ENCODE assay signal across 24 cellular contexts in genomic region chr10:68837626-68838322, GRCh38. TPM values are rescaled to one million over a fixed set of nuclear protein-coding genes. Genes with fewer than 3 reads are reported as not detected.
DNase-seq lines count a peak whose midpoint lies in the region; ATAC-seq, FAIRE-seq and TF ChIP-seq lines count a peak whose summit lies in the region.
"Had no signal": no experiment of that assay in that cellular context is flagged by ENCODE, and none has a peak within 500 bp of the region (broad histone marks: within the 10 kb centered on the region; RNA-seq: fewer than 3 reads in every experiment).

No MANE protein-coding gene starts in this region.

- intact Hi-C loops in K562 (cut with micrococcal nuclease) (no loop called here), prostate gland (cut with DNase I) (no loop called here)

- H3K79me2 ChIP-seq in K562 (ENCODE audit: control insufficient read depth, insufficient read depth, low read length): no peaks in the 10 kb centered on the region

- no peak overlapping the region for H3K4me3 ChIP-seq in BE2C (ENCODE audit: low read depth, low read length)
- H3K4me3 ChIP-seq in LNCaP clone FGC (ENCODE audit: low read depth, low read length): no peak overlapping the region
- H3K4me3 ChIP-seq in K562: no peak overlapping the region
- H3K4me3 ChIP-seq in prostate gland: no peak overlapping the region
- no peak overlapping the region for H3K4me3 ChIP-seq in gastroesophageal sphincter
- H3K4me3 ChIP-seq: A549, BLaER1, GM23338 had no signal

- TF ChIP-seq EP300 in K562 (IDR thresholded peaks at IDR 0.05; ENCODE audit: low read length) (no peak), gastroesophageal sphincter (IDR thresholded peaks at IDR 0.05) (no peak)

- DNase-seq in BE2C (peak; percentile 14), LNCaP clone FGC (ENCODE audit: low read depth) (peak; percentile 85), K562 (ENCODE audit: extremely low read depth in 1 of 4, low spot score in 3 of 4) (peak in 2 of 4 experiments; percentile 4 to 8), prostate gland (ENCODE audit: low spot score) (peak; percentile 37), amniotic stem cell (lab: John Stamatoyannopoulos, UW) (no peak), AML-193 (lab: John Stamatoyannopoulos, UW) (no peak)
- DNase-seq: 8988T; ACHN; Caco-2; CD4-positive, CD25-positive, alpha-beta regulatory T cell; CD8-positive, alpha-beta T cell; DMS153; DND-41; H9; HFFc6 had no signal

- no peak overlapping the region for H3K9ac ChIP-seq in K562 (ENCODE audit: insufficient read depth in 1 of 2, low read depth in 2 of 2, low read length in 2 of 2)
- H3K9ac ChIP-seq: BLaER1 had no signal

- no peak for FAIRE-seq in K562 (lab: Jason Lieb, UNC)
- FAIRE-seq: A549, G401.6, GM12891, GM18507 had no signal

- ATAC-seq in K562: no peak
- no peak for ATAC-seq in gastroesophageal sphincter
- ATAC-seq: A549; CD8-positive, alpha-beta T cell; GM23338; HCT116 had no signal

- BruUV-seq in K562 (replicated peaks; lab: Mats Ljungman, UMichigan): no TSS peak

- in situ Hi-C loops in K562 (cut with MboI): no loop called here

- no peaks in the 10 kb centered on the region for H4K20me1 ChIP-seq in K562 (replicated peaks; ENCODE audit: control insufficient read depth, insufficient read depth, low read length)
- H4K20me1 ChIP-seq: BLaER1 had no signal

- TF ChIP-seq CTCF in BE2C (IDR thresholded peaks at IDR 0.05; ENCODE audit: low read depth, low read length) (no peak), LNCaP clone FGC (IDR thresholded peaks at IDR 0.05; ENCODE audit: control insufficient read depth, extremely low read depth, insufficient read depth) (no peak), K562 (IDR thresholded peaks at IDR 0.05 in 2 of 3, conservative IDR thresholded peaks at IDR 0.05 in 1 of 3; ENCODE audit: insufficient read depth in 2 of 3, low read depth in 1 of 3, low read length in 3 of 3) (no peak), prostate gland (IDR thresholded peaks at IDR 0.05) (no peak), gastroesophageal sphincter (IDR thresholded peaks at IDR 0.05) (no peak)

- H3K27me3 ChIP-seq in BE2C: no peaks in the 10 kb centered on the region
- peaks cover 20 to 24% of the 10 kb centered on the region in 2 experiments for H3K27me3 ChIP-seq in K562 (ENCODE audit: control insufficient read depth in 2 of 2, insufficient read depth in 2 of 2, low read length in 2 of 2)
- H3K27me3 ChIP-seq in prostate gland (replicated peaks; ENCODE audit: insufficient read depth): no peaks in the 10 kb centered on the region
- no peaks in the 10 kb centered on the region for H3K27me3 ChIP-seq in gastroesophageal sphincter
- H3K27me3 ChIP-seq: BLaER1 had no signal

- H3K9me3 ChIP-seq in BE2C (no peaks in the 10 kb centered on the region), K562 (replicated peaks; ENCODE audit: control insufficient read depth, insufficient read depth, low read depth, low read length) (no peaks in the 10 kb centered on the region), prostate gland (no peaks in the 10 kb centered on the region), gastroesophageal sphincter (no peaks in the 10 kb centered on the region)
- H3K9me3 ChIP-seq: A549, BLaER1, Caco-2 had no signal

- WGBS in K562 (ENCODE audit: insufficient coverage, low coverage, missing lambda C conversion rate): 28% methylated on average over 8 of the region's 8 CpGs
- 70% methylated on average over 8 of the region's 8 CpGs for WGBS in prostate gland
- WGBS in gastroesophageal sphincter (ENCODE audit: low coverage in 1 of 2), 2 donors: 82 to 87% methylated on average over 5 to 6 of the region's 8 CpGs

- H3K4me2 ChIP-seq in K562 (ENCODE audit: insufficient read depth, low read length): no peak overlapping the region
- H3K4me2 ChIP-seq: A549, BLaER1, GM23338 had no signal

- H3K9me1 ChIP-seq in K562 (ENCODE audit: control insufficient read depth, insufficient read depth, low read length): no peaks in the 10 kb centered on the region

- H3K4me1 ChIP-seq in BE2C: no peaks in the 10 kb centered on the region
- no peaks in the 10 kb centered on the region for H3K4me1 ChIP-seq in K562 (replicated peaks in 1 of 2; ENCODE audit: control insufficient read depth in 2 of 2, insufficient read depth in 2 of 2, low read length in 2 of 2)
- H3K4me1 ChIP-seq in prostate gland (replicated peaks): no peaks in the 10 kb centered on the region
- H3K4me1 ChIP-seq in gastroesophageal sphincter: no peaks in the 10 kb centered on the region
- H3K4me1 ChIP-seq: A549, BLaER1, Caco-2 had no signal

- H3K36me3 ChIP-seq in BE2C (no peaks in the 10 kb centered on the region), K562 (ENCODE audit: control insufficient read depth, insufficient read depth, low read length) (no peaks in the 10 kb centered on the region), prostate gland (no peaks in the 10 kb centered on the region), gastroesophageal sphincter (peaks cover 0 to 5% of the 10 kb centered on the region in 2 donors)
- H3K36me3 ChIP-seq: BLaER1 had no signal

- no peak for TF ChIP-seq RAD21 in K562 (CRISPR knock-in tag; conservative IDR thresholded peaks at IDR 0.05 in 1 of 2, IDR thresholded peaks at IDR 0.05 in 1 of 2)

- POLR2A ChIA-PET in K562 (lab: Yijun Ruan, JAX): interaction anchor here (0.7 to 1.2 kb wide), 2 partner anchors 9 to 10 kb away, joined by 3 to 5 read pairs; no protein-coding TSS in a partner anchor

- CTCF ChIA-PET in K562 (lab: Yijun Ruan, JAX; ENCODE audit: low intra/inter-chr PET ratio): no interaction called here

- no peak overlapping the region for H2AFZ ChIP-seq in K562 (ENCODE audit: low read depth, low read length)
- H2AFZ ChIP-seq: GM23338 had no signal

- TF ChIP-seq POLR2A in K562 (conservative IDR thresholded peaks at IDR 0.05): no peak
- no peak for TF ChIP-seq POLR2A in prostate gland (IDR thresholded peaks at IDR 0.05)
- no peak for TF ChIP-seq POLR2A in gastroesophageal sphincter (IDR thresholded peaks at IDR 0.05)

- H3K27ac ChIP-seq in K562 (ENCODE audit: extremely low read depth, low read depth, low read length) (no peak overlapping the region), prostate gland (no peak overlapping the region), gastroesophageal sphincter (no peak overlapping the region)
- H3K27ac ChIP-seq: A549, BLaER1, C4-2B had no signal

TF ChIP-seq in K562, 482 proteins besides CTCF, POLR2A, EP300 and RAD21:
- TF ChIP-seq ZZZ3 (IDR thresholded peaks at IDR 0.05): no peak
- TF ChIP-seq ZSCAN29 (IDR thresholded peaks at IDR 0.05): no peak
- TF ChIP-seq ZNF140 (CRISPR knock-in tag; IDR thresholded peaks at IDR 0.05): no peak
- no peak for TF ChIP-seq RBM14 (IDR thresholded peaks at IDR 0.05; ENCODE audit: borderline replicate concordance, insufficient read depth, low read depth, low read length)
- TF ChIP-seq ZNF121 (CRISPR knock-in tag; conservative IDR thresholded peaks at IDR 0.05): peak; percentile 63
- TF ChIP-seq, protein P1, sequence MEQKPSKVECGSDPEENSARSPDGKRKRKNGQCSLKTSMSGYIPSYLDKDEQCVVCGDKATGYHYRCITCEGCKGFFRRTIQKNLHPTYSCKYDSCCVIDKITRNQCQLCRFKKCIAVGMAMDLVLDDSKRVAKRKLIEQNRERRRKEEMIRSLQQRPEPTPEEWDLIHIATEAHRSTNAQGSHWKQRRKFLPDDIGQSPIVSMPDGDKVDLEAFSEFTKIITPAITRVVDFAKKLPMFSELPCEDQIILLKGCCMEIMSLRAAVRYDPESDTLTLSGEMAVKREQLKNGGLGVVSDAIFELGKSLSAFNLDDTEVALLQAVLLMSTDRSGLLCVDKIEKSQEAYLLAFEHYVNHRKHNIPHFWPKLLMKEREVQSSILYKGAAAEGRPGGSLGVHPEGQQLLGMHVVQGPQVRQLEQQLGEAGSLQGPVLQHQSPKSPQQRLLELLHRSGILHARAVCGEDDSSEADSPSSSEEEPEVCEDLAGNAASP (IDR thresholded peaks at IDR 0.05): no peak
- no peak for TF ChIP-seq ZNF551 (CRISPR knock-in tag; IDR thresholded peaks at IDR 0.05)
- TF ChIP-seq TAF15 (IDR thresholded peaks at IDR 0.05; ENCODE audit: low read depth, low read length): no peak

RNA-seq across cellular contexts. Expression of gene STOX1, which starts 10.4 kb away (rescaled TPM):
- polyA plus RNA-seq in BE2C (2012; ENCODE audit: insufficient read depth, insufficient read length, low read depth): not detected
- total RNA-seq in K562 (2011; cell fraction: chromatin; rRNA removed; ENCODE audit: low replicate concordance): 0.28 TPM in 1 of 2 replicates, not detected in the other
- total RNA-seq in K562 (2011; cell fraction: nucleolus; rRNA removed): 0.17 TPM in 1 of 2 replicates, not detected in the other
- total RNA-seq in K562 (2011; cell fraction: nucleoplasm; rRNA removed): not detected in 2 replicates
- total RNA-seq in K562 (2014; rRNA removed) (0.09 and 0.16 TPM in 2 replicates), K562 (2014; rRNA removed; fragmentation: Illumina TruSeq; extraction: Trizol) (0.47 and 0.48 TPM in 2 replicates), K562 (2015; rRNA removed; fragmentation: Illumina TruSeq; extraction: Trizol) (0.87 and 0.98 TPM in 2 replicates), K562 (2021) (0.29 and 0.42 TPM in 2 replicates), prostate gland (1 to 10 TPM; 4.7 to 9.2 TPM), gastroesophageal sphincter (10 to 100 TPM; 11.4 to 38.0 (median 15.4) TPM)
- polyA plus RNA-seq in K562 (2011; rRNA removed) (0.23 and 0.39 TPM in 2 replicates), K562 (2014; fragmentation: Illumina TruSeq; extraction: Trizol) (0.29 and 0.36 TPM in 2 replicates), K562 (2014; fragmentation: Nextera tagmentation; extraction: Ambion mirVana) (under 1 TPM; 0.13 to 0.20 TPM), K562 (2014; rRNA removed) (0.09 and 1.1 TPM in 2 replicates)
- polyA plus RNA-seq in K562 (2011; cell fraction: cytosol; rRNA removed): 0.04 and 0.13 TPM in 2 replicates
- polyA plus RNA-seq in K562 (2011; cell fraction: nucleus; rRNA removed): 0.09 and 0.13 TPM in 2 replicates
- polyA plus RNA-seq in K562 (2012): 0.49 and 1.1 TPM in 2 replicates
- polyA minus RNA-seq in K562 (2011; rRNA and poly(A)+ RNA removed): 0.53 and 0.57 TPM in 2 replicates
- polyA minus RNA-seq in K562 (2011; cell fraction: cytosol; rRNA and poly(A)+ RNA removed): not detected in 2 replicates
- polyA minus RNA-seq in K562 (2011; cell fraction: nucleus; rRNA and poly(A)+ RNA removed): 0.11 and 0.13 TPM in 2 replicates

Comparison
In these comparisons a context has a peak if more than half of its experiments do, and no peak if none do; other contexts are left out.
1. DNase-seq: peak in BE2C (single experiment), LNCaP clone FGC (single experiment) and prostate gland (single experiment); none in amniotic stem cell (single experiment) and AML-193 (0 of 2).